In the genomic region with DNA sequence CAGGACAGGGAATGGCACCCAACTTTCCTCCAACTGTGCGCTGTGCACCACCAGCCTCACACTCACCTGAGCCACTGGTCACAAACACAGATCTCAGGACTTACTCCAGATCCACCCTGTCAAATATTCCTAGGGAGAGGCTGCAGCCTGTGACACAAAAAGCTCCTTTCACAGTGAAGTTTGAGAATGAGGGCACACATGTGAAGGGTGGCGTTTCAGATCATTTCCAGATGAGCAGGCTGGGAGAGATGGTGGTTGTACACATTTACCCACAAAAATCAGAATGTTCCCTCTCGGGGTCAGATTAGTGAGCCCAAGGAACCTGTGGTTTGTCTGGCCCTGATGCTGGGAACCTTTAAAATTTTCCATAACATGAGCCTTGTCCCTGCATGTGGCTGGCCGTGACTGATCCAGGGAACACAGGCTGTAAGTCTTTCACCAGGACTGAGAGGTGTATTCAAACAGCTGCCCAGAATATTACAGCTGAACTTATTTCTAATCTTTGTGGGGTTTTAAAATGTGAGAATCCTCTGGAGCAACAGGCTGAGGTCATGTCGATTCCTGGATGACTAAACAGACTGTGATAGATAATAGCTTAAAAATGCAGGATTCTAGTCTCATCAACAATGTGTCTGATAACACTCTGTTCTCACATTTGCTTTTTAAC, we compare ENCODE assay signal across 11 cellular contexts. TPM values are rescaled to one million over a fixed set of nuclear protein-coding genes. Genes with fewer than 3 reads are reported as not detected.
DNase-seq lines count a peak whose midpoint lies in the region; ATAC-seq and TF ChIP-seq lines count a peak whose summit lies in the region.
"Had no signal": no experiment of that assay in that cellular context is flagged by ENCODE, and none has a peak within 500 bp of the region (broad histone marks: within the 10 kb centered on the region; RNA-seq: fewer than 3 reads in every experiment).

No MANE protein-coding gene starts in this region.

- no peaks in the 10 kb centered on the region for H3K36me3 Mint-ChIP-seq in WTC11

- TF ChIP-seq POLR2A in thyroid gland (IDR thresholded peaks at IDR 0.05) = no peak

- H4K8ac ChIP-seq in mesenchymal stem cell (ENCODE audit: low read length) = peak overlapping the region; percentile 80

- CTCF ChIA-PET in WTC11 (lab: Charles Lee) = interaction anchor here (0.8 to 1.4 kb wide), 3 partner anchors 21 to 224 kb away, joined by 3 to 5 read pairs (median 4); no protein-coding TSS in a partner anchor

- TF ChIP-seq CTCF in thyroid gland (IDR thresholded peaks at IDR 0.05) (no peak), WTC11 (IDR thresholded peaks at IDR 0.05) (no peak)

- H2AK5ac ChIP-seq in mesenchymal stem cell (ENCODE audit: low read length, severe bottlenecking) = peak overlapping the region; percentile 34

- H3K18ac ChIP-seq in mesenchymal stem cell (ENCODE audit: low read depth in 1 of 2, low read length in 2 of 2) = peak overlapping the region; percentile 82 to 96

- peak overlapping the region; percentile 10 for H2AFZ ChIP-seq in mesenchymal stem cell (ENCODE audit: low read depth, low read length)

- H2BK120ac ChIP-seq in mesenchymal stem cell (ENCODE audit: low read depth, low read length) = peak overlapping the region; percentile 44

- no peaks in the 10 kb centered on the region for H3K4me1 Mint-ChIP-seq in WTC11

- H3K4ac ChIP-seq in mesenchymal stem cell (ENCODE audit: low read depth in 1 of 2, low read length in 2 of 2) = peak overlapping the region; percentile 62 to 92

- H3K4me1 ChIP-seq in mesenchymal stem cell (ENCODE audit: control insufficient read depth, insufficient read depth, low read depth, low read length) = peaks cover 16% of the 10 kb centered on the region
- H3K4me1 ChIP-seq in thyroid gland = peaks cover 0 to 46% of the 10 kb centered on the region in 2 donors

- peak overlapping the region in 1 of 2 experiments; percentile 29 for H3K4me3 ChIP-seq in mesenchymal stem cell (ENCODE audit: insufficient read depth in 1 of 2, low read depth in 1 of 2, low read length in 2 of 2)
- no peak overlapping the region for H3K4me3 ChIP-seq in thyroid gland (replicated peaks in 1 of 3)

- POLR2A ChIA-PET in WTC11 (lab: Charles Lee) = no interaction called here

- peak overlapping the region in 1 of 2 experiments; percentile 70 for H3K23ac ChIP-seq in mesenchymal stem cell (ENCODE audit: low read length in 2 of 2)

- DNase-seq in RPMI7951 (ENCODE audit: low read depth) = peak; percentile 94
- DNase-seq in epithelial cell of prostate (ENCODE audit: low read depth, low spot score) = no peak
- peak; percentile 89 for DNase-seq in mesenchymal stem cell
- DNase-seq in thyroid gland = no peak
- DNase-seq in NCI-H2107 (lab: John Stamatoyannopoulos, UW) = no peak
- no peak for DNase-seq in NCI-H446 (lab: John Stamatoyannopoulos, UW)
- no peak for DNase-seq in WTC11 (ENCODE audit: low spot score)
- no peak for DNase-seq in NCI-H1105 treated with DMSO at 0.1 percent for 48 hours (lab: John Stamatoyannopoulos, UW)
- DNase-seq: activated naive CD4-positive, alpha-beta T cell treated with anti-CD3 and anti-CD28 coated beads, Interleukin-2, amount 50 U/mL, for 16 hours; NCI-H524 had no signal

- H3K27me3 ChIP-seq in mesenchymal stem cell (ENCODE audit: control insufficient read depth in 1 of 2, insufficient read depth in 1 of 2, low read length in 2 of 2) = no peaks in the 10 kb centered on the region
- H3K27me3 ChIP-seq in thyroid gland = no peaks in the 10 kb centered on the region

- H3K9me3 ChIP-seq in mesenchymal stem cell (ENCODE audit: control insufficient read depth, low read length) (no peaks in the 10 kb centered on the region), thyroid gland (no peaks in the 10 kb centered on the region)

- H3K27ac ChIP-seq in epithelial cell of prostate (peak overlapping the region; percentile 25), mesenchymal stem cell (ENCODE audit: low read length, poor library complexity, severe bottlenecking) (peak overlapping the region; percentile 84), thyroid gland (peak overlapping the region; percentile 11 to 72 (median 30))

- H3K4me2 ChIP-seq in mesenchymal stem cell (ENCODE audit: low read length, poor library complexity, severe bottlenecking) = peak overlapping the region; percentile 4

- no peak overlapping the region for H2BK5ac ChIP-seq in mesenchymal stem cell (ENCODE audit: low read depth, low read length, poor library complexity, severe bottlenecking)

- intact Hi-C loops in thyroid gland (cut with DNase I) = loop anchor here (10.0 kb wide), 1 partner anchor 418 kb away; no protein-coding TSS in a partner anchor

- H4K91ac ChIP-seq in mesenchymal stem cell (ENCODE audit: low read length) = peak overlapping the region; percentile 86

- peak overlapping the region; percentile 99 to 100 for H2BK12ac ChIP-seq in mesenchymal stem cell (ENCODE audit: low read length in 2 of 2)

- peaks cover 3% of the 10 kb centered on the region; the same call in 1 of the 2 replicates for H3K9me3 Mint-ChIP-seq in WTC11

- H3K4me3 Mint-ChIP-seq in WTC11 = no peak overlapping the region

- 43% methylated on average over 4 of the region's 5 CpGs for WGBS in mesenchymal stem cell
- 72 to 81% methylated on average over 5 of the region's 5 CpGs for WGBS in thyroid gland, 2 donors

- peak overlapping the region; percentile 30 for H2BK15ac ChIP-seq in mesenchymal stem cell (ENCODE audit: low read depth, poor library complexity, severe bottlenecking)

- no peak overlapping the region for H3K27ac Mint-ChIP-seq in WTC11

- H3K14ac ChIP-seq in mesenchymal stem cell (ENCODE audit: low read length in 2 of 2) = peak overlapping the region in 1 of 2 experiments; percentile 72

- H3K27me3 Mint-ChIP-seq in WTC11 (ENCODE audit: low read depth) = no peaks in the 10 kb centered on the region

- peak overlapping the region; percentile 80 for H3K9ac ChIP-seq in mesenchymal stem cell (ENCODE audit: low read length)

- ATAC-seq in WTC11 = no peak

- H3K36me3 ChIP-seq in mesenchymal stem cell (ENCODE audit: control insufficient read depth in 1 of 2, insufficient read depth in 2 of 2, low read depth in 1 of 2, low read length in 2 of 2) (no peaks in the 10 kb centered on the region), thyroid gland (no peaks in the 10 kb centered on the region)

- H3K79me1 ChIP-seq in mesenchymal stem cell (replicated peaks; ENCODE audit: low read length, poor library complexity, severe bottlenecking) = no peaks in the 10 kb centered on the region

TF ChIP-seq in WTC11, 78 proteins besides CTCF, POLR2A, EP300 and RAD21 (continues in another document):
- no peak for TF ChIP-seq SOX15 (CRISPR knock-in tag; IDR thresholded peaks at IDR 0.05)
- no peak for TF ChIP-seq CREB1 (CRISPR knock-in tag; IDR thresholded peaks at IDR 0.05)
- TF ChIP-seq, protein P1, sequence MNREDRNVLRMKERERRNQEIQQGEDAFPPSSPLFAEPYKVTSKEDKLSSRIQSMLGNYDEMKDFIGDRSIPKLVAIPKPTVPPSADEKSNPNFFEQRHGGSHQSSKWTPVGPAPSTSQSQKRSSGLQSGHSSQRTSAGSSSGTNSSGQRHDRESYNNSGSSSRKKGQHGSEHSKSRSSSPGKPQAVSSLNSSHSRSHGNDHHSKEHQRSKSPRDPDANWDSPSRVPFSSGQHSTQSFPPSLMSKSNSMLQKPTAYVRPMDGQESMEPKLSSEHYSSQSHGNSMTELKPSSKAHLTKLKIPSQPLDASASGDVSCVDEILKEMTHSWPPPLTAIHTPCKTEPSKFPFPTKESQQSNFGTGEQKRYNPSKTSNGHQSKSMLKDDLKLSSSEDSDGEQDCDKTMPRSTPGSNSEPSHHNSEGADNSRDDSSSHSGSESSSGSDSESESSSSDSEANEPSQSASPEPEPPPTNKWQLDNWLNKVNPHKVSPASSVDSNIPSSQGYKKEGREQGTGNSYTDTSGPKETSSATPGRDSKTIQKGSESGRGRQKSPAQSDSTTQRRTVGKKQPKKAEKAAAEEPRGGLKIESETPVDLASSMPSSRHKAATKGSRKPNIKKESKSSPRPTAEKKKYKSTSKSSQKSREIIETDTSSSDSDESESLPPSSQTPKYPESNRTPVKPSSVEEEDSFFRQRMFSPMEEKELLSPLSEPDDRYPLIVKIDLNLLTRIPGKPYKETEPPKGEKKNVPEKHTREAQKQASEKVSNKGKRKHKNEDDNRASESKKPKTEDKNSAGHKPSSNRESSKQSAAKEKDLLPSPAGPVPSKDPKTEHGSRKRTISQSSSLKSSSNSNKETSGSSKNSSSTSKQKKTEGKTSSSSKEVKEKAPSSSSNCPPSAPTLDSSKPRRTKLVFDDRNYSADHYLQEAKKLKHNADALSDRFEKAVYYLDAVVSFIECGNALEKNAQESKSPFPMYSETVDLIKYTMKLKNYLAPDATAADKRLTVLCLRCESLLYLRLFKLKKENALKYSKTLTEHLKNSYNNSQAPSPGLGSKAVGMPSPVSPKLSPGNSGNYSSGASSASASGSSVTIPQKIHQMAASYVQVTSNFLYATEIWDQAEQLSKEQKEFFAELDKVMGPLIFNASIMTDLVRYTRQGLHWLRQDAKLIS (CRISPR knock-in tag; IDR thresholded peaks at IDR 0.05; ENCODE audit: borderline replicate concordance) = no peak
- TF ChIP-seq ELF4 (CRISPR knock-in tag; IDR thresholded peaks at IDR 0.05; ENCODE audit: low read depth) = no peak
- TF ChIP-seq SP1 (CRISPR knock-in tag; conservative IDR thresholded peaks at IDR 0.05) = no peak
- TF ChIP-seq GRHL2 (CRISPR knock-in tag; IDR thresholded peaks at IDR 0.05; ENCODE audit: insufficient replicate concordance, severe bottlenecking) = no peak
- TF ChIP-seq ZBTB21 (CRISPR knock-in tag; IDR thresholded peaks at IDR 0.05; ENCODE audit: borderline replicate concordance) = no peak
- no peak for TF ChIP-seq NFE2L1 (CRISPR knock-in tag; IDR thresholded peaks at IDR 0.05)
- no peak for TF ChIP-seq SMAD4 (CRISPR knock-in tag; IDR thresholded peaks at IDR 0.05)
- TF ChIP-seq FOXP1 (CRISPR knock-in tag; IDR thresholded peaks at IDR 0.05; ENCODE audit: borderline replicate concordance) = no peak
- TF ChIP-seq, protein P2, sequence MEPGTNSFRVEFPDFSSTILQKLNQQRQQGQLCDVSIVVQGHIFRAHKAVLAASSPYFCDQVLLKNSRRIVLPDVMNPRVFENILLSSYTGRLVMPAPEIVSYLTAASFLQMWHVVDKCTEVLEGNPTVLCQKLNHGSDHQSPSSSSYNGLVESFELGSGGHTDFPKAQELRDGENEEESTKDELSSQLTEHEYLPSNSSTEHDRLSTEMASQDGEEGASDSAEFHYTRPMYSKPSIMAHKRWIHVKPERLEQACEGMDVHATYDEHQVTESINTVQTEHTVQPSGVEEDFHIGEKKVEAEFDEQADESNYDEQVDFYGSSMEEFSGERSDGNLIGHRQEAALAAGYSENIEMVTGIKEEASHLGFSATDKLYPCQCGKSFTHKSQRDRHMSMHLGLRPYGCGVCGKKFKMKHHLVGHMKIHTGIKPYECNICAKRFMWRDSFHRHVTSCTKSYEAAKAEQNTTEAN (CRISPR knock-in tag; IDR thresholded peaks at IDR 0.05) = no peak
- TF ChIP-seq ZNF219 (CRISPR knock-in tag; IDR thresholded peaks at IDR 0.05; ENCODE audit: borderline replicate concordance) = no peak
- no peak for TF ChIP-seq ZNF263 (CRISPR knock-in tag; IDR thresholded peaks at IDR 0.05; ENCODE audit: low read depth)

RNA-seq across cellular contexts. Expression of gene IL1R2, which starts 35.4 kb away (rescaled TPM):
- 3.0 and 4.3 TPM in 2 replicates for total RNA-seq in RPMI7951 (2014; rRNA removed; shearing (Covaris generic))
- polyA plus RNA-seq in mesenchymal stem cell (2013, experiment 1 of 2) = 3.4 TPM
- 3.0 TPM for polyA plus RNA-seq in mesenchymal stem cell (2013, experiment 2 of 2)
- total RNA-seq in thyroid gland (1 to 10 TPM; 2.7 to 6.1 (median 3.6) TPM), WTC11 (2021) (0.22 TPM in 1 of 3 replicates, not detected in the others)
- total RNA-seq: T-helper 2 cell treated with Interferon-gamma antibody and Interleukin-4, amounts not matched to agents 100 ng/mL and 5 ng/mL, for 36 hours had no signal

Comparison
In these comparisons a context has a peak if more than half of its experiments do, and no peak if none do; other contexts are left out.
1. DNase-seq: peak in RPMI7951 (single experiment) and mesenchymal stem cell (single experiment); none in epithelial cell of prostate (single experiment), thyroid gland (0 of 2), NCI-H2107 (single experiment), NCI-H446 (0 of 2), WTC11 (single experiment) and NCI-H1105 treated with DMSO at 0.1 percent for 48 hours (single experiment).
2. H3K27ac ChIP-seq: peak in every context shown above with its lines; median percentile 84 in mesenchymal stem cell; 30 in thyroid gland; 25 in epithelial cell of prostate.